In the genomic region with DNA sequence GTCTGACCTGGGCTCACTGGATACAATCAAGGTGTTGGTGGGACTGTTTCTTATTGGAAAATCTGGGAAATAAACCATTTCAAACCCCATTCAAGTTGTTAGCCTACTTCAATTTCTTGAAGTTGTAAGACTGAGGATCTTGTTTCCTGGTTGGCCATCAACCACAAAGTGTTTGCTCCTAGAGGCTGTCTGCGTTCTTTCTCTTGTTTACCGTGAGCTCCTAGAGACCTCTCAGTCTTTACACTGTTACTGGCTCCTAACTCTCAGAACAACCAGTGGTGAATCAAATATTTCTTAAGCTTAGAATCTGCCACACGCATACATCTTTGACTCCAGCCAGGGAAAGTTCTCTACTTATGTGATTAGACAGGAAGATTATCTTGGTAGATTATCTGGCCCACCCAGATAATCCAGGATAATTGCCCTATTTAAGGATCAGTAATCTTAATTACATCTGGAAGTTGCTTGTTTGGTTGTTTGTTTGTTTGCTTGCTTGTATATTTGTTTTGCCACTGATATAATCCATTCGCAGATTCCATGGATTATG, we compare ENCODE assay signal across 1 cellular context.
TF ChIP-seq lines count a peak whose summit lies in the region.

No MANE protein-coding gene starts in this region.

TF ChIP-seq in GM23338, 12 proteins besides CTCF, POLR2A, EP300 and RAD21 (continued from another document):
- no peak for TF ChIP-seq ETS1 (IDR thresholded peaks at IDR 0.05)
- TF ChIP-seq CREB1 (CRISPR knock-in tag; IDR thresholded peaks at IDR 0.05; ENCODE audit: low read depth): no peak
- TF ChIP-seq NANOG (IDR thresholded peaks at IDR 0.05; ENCODE audit: borderline replicate concordance): no peak
